ENCODE assay signal across 8 cellular contexts in the genomic region with DNA sequence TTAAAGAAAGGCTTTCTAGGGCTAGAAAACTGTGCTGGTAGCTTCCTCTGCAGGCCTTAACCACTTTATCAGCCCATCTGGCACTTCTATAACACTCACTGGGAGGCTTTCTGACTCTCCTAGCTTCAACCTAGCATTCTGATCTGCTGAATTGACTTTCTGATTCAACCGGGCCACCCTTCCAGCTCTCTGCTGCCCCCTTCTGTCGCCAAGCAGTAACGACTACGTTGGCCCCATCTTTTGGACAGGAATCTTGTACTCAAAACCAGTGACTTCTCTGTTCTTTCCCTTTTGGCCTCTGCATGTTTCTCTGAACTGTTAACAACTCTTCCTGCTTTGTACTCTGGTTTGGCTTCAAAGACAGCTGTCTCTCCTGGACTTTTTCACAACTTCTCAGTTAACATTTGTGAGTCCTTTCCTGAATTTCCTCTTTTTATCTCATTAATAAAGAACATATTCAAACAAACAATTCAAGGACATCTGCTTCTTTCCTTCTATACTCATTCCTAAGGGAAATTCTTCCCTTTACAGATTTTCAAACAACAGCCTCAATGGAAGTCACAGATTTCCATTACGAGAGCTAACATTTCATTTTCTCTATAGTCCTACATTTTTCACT. TPM values are rescaled to one million over a fixed set of nuclear protein-coding genes. Genes with fewer than 3 reads are reported as not detected.
DNase-seq lines count a peak whose midpoint lies in the region; ATAC-seq lines count a peak whose summit lies in the region.

No MANE protein-coding gene starts in this region.

- no peaks in the 10 kb centered on the region for H3K9me3 ChIP-seq in CD4-positive, CD25-positive, alpha-beta regulatory T cell (ENCODE audit: control insufficient read depth in 2 of 2, low read length in 2 of 2)
- H3K9me3 ChIP-seq in effector memory CD4-positive, alpha-beta T cell (ENCODE audit: control insufficient read depth, low read length) = no peaks in the 10 kb centered on the region

- H3K23ac ChIP-seq in mesendoderm (ENCODE audit: low read length) = no peak overlapping the region

- H3K27me3 ChIP-seq in CD4-positive, CD25-positive, alpha-beta regulatory T cell (ENCODE audit: control insufficient read depth, insufficient read depth, low read length) = peaks cover 8% of the 10 kb centered on the region
- H3K27me3 ChIP-seq in effector memory CD4-positive, alpha-beta T cell (replicated peaks; ENCODE audit: control insufficient read depth, insufficient read depth, low read length, poor library complexity, severe bottlenecking) = no peaks in the 10 kb centered on the region
- no peaks in the 10 kb centered on the region for H3K27me3 ChIP-seq in mesendoderm (ENCODE audit: insufficient read depth, low read length, poor library complexity)

- no peaks in the 10 kb centered on the region for H3K36me3 ChIP-seq in CD4-positive, CD25-positive, alpha-beta regulatory T cell (ENCODE audit: control insufficient read depth, insufficient read depth, low read length)
- no peaks in the 10 kb centered on the region for H3K36me3 ChIP-seq in effector memory CD4-positive, alpha-beta T cell (ENCODE audit: control insufficient read depth, insufficient read depth, low read length)
- no peaks in the 10 kb centered on the region for H3K36me3 ChIP-seq in mesendoderm (ENCODE audit: control insufficient read depth, insufficient read depth, low read length)

- peak; percentile 73 to 78 for ATAC-seq in CD4-positive, CD25-positive, alpha-beta regulatory T cell (ENCODE audit: low read depth in 2 of 2)
- ATAC-seq in GM19043 (IDR thresholded peaks at IDR 0.05; ENCODE audit: low read depth, unreplicated experiment) = peak; percentile 71
- ATAC-seq in HG03342 (IDR thresholded peaks at IDR 0.05; ENCODE audit: unreplicated experiment) = peak; percentile 89

- peaks cover 0 to 2% (median 0%) of the 10 kb centered on the region in 4 donors for H3K4me1 Mint-ChIP-seq in CD4-positive, CD25-positive, alpha-beta regulatory T cell
- H3K4me1 Mint-ChIP-seq in activated CD4-positive, alpha-beta memory T cell treated with anti-CD3 and anti-CD28 coated beads for 36 hours (ENCODE audit: low read depth) = no peaks in the 10 kb centered on the region

- H3K9ac ChIP-seq in mesendoderm (ENCODE audit: low read length) = no peak overlapping the region

- H3K27me3 Mint-ChIP-seq in CD4-positive, CD25-positive, alpha-beta regulatory T cell = peaks cover 20% of the 10 kb centered on the region
- H3K27me3 Mint-ChIP-seq in activated CD4-positive, alpha-beta memory T cell treated with anti-CD3 and anti-CD28 coated beads for 36 hours = peaks cover 6% of the 10 kb centered on the region

- no peak overlapping the region for H2BK15ac ChIP-seq in mesendoderm (replicated peaks; ENCODE audit: low read depth)

- POLR2A ChIA-PET in activated CD4-positive, alpha-beta memory T cell treated with anti-CD3 and anti-CD28 coated beads for 36 hours (lab: Charles Lee) = no interaction called here

- H2BK120ac ChIP-seq in mesendoderm (ENCODE audit: low read depth, low read length) = no peak overlapping the region

- H3K9me3 Mint-ChIP-seq in CD4-positive, CD25-positive, alpha-beta regulatory T cell = peaks cover 0 to 1% (median 0%) of the 10 kb centered on the region in 7 donors
- H3K9me3 Mint-ChIP-seq in activated CD4-positive, alpha-beta memory T cell treated with anti-CD3 and anti-CD28 coated beads for 36 hours = no peaks in the 10 kb centered on the region

- no peak overlapping the region for H3K4me3 ChIP-seq in CD4-positive, CD25-positive, alpha-beta regulatory T cell (ENCODE audit: low read depth, low read length)
- H3K4me3 ChIP-seq in effector memory CD4-positive, alpha-beta T cell (ENCODE audit: insufficient read depth, low read depth, low read length, poor library complexity, severe bottlenecking) = no peak overlapping the region
- no peak overlapping the region for H3K4me3 ChIP-seq in mesendoderm (ENCODE audit: low read length)

- H2AK5ac ChIP-seq in mesendoderm (ENCODE audit: low read length) = no peak overlapping the region

- no peak overlapping the region for H3K4ac ChIP-seq in mesendoderm (ENCODE audit: low read depth, low read length)

- no peak overlapping the region for H3K27ac ChIP-seq in CD4-positive, CD25-positive, alpha-beta regulatory T cell (ENCODE audit: insufficient read depth, low read length, poor library complexity, severe bottlenecking)
- no peak overlapping the region for H3K27ac ChIP-seq in effector memory CD4-positive, alpha-beta T cell (ENCODE audit: insufficient read depth, low read length, poor library complexity, severe bottlenecking)
- H3K27ac ChIP-seq in mesendoderm (ENCODE audit: low read depth, low read length) = no peak overlapping the region

- H3K4me3 Mint-ChIP-seq in CD4-positive, CD25-positive, alpha-beta regulatory T cell = no peak overlapping the region
- no peak overlapping the region for H3K4me3 Mint-ChIP-seq in activated CD4-positive, alpha-beta memory T cell treated with anti-CD3 and anti-CD28 coated beads for 36 hours

- no peak overlapping the region for H3K4me2 ChIP-seq in mesendoderm (ENCODE audit: low read length)

- H3K4me1 ChIP-seq in CD4-positive, CD25-positive, alpha-beta regulatory T cell (ENCODE audit: control insufficient read depth, insufficient read depth, low read length, poor library complexity, severe bottlenecking) = no peaks in the 10 kb centered on the region
- H3K4me1 ChIP-seq in effector memory CD4-positive, alpha-beta T cell (ENCODE audit: control insufficient read depth, insufficient read depth, low read length, poor library complexity, severe bottlenecking) = no peaks in the 10 kb centered on the region
- H3K4me1 ChIP-seq in mesendoderm (ENCODE audit: control insufficient read depth, low read depth, low read length) = no peaks in the 10 kb centered on the region

- peak; percentile 33 to 73 (median 51) for DNase-seq in CD4-positive, CD25-positive, alpha-beta regulatory T cell
- DNase-seq in NCI-H69 (lab: John Stamatoyannopoulos, UW) (peak; percentile 72), mesendoderm (peak; percentile 83)
- DNase-seq in activated CD4-positive, alpha-beta memory T cell treated with anti-CD3 and anti-CD28 coated beads for 36 hours = peak; percentile 77
- DNase-seq in effector memory CD4-positive, alpha-beta T cell = peak; percentile 15 to 28 (median 25)
- peak; percentile 28 for DNase-seq in stimulated activated CD8-positive, alpha-beta memory T cell treated with anti-CD3 and anti-CD28 coated beads, Interleukin-4, amount 100 ng/mL, for 24 hours (ENCODE audit: low read depth)

- no peaks in the 10 kb centered on the region for H3K79me1 ChIP-seq in mesendoderm (ENCODE audit: low read length)

- no peaks in the 10 kb centered on the region for H3K79me2 ChIP-seq in mesendoderm (ENCODE audit: control insufficient read depth, insufficient read depth, low read length)

- no peak overlapping the region for H3K18ac ChIP-seq in mesendoderm (ENCODE audit: low read length)

- no peak overlapping the region for H3K56ac ChIP-seq in mesendoderm (ENCODE audit: low read length)

- no peak overlapping the region for H3K27ac Mint-ChIP-seq in CD4-positive, CD25-positive, alpha-beta regulatory T cell
- H3K27ac Mint-ChIP-seq in activated CD4-positive, alpha-beta memory T cell treated with anti-CD3 and anti-CD28 coated beads for 36 hours = no peak overlapping the region

- no peak overlapping the region for H4K5ac ChIP-seq in mesendoderm (ENCODE audit: low read length)

- no peak overlapping the region for H4K8ac ChIP-seq in mesendoderm (ENCODE audit: low read depth, low read length)

- no CpG with 5 or more reads among the region's 5 CpGs for WGBS in mesendoderm (ENCODE audit: extremely low coverage, insufficient coverage, low lambda C conversion rate)

- H3K36me3 Mint-ChIP-seq in CD4-positive, CD25-positive, alpha-beta regulatory T cell = no peaks in the 10 kb centered on the region
- no peaks in the 10 kb centered on the region for H3K36me3 Mint-ChIP-seq in activated CD4-positive, alpha-beta memory T cell treated with anti-CD3 and anti-CD28 coated beads for 36 hours

- CTCF ChIA-PET in activated CD4-positive, alpha-beta memory T cell treated with anti-CD3 and anti-CD28 coated beads for 36 hours (lab: Charles Lee) = interaction anchor here (0.6 to 8.7 kb wide), 39 partner anchors 11 to 645 kb away, joined by 3 to 175 read pairs (median 4); a partner anchor contains a TSS

- intact Hi-C loops in activated CD4-positive, alpha-beta memory T cell treated with anti-CD3 and anti-CD28 coated beads for 36 hours (cut with micrococcal nuclease) = loop anchor here (1.0 to 2.0 kb wide), 3 partner anchors 43 to 148 kb away; a partner anchor contains a TSS

- H2BK5ac ChIP-seq in mesendoderm (ENCODE audit: low read length) = no peak overlapping the region

RNA-seq across cellular contexts. Expression of a gene that starts 43.9 kb away (rescaled TPM):
- 10.1 TPM for total RNA-seq in CD4-positive, CD25-positive, alpha-beta regulatory T cell
- polyA plus RNA-seq in CD4-positive, CD25-positive, alpha-beta regulatory T cell = 1 to 10 TPM; 3.1 to 5.3 (median 3.5) TPM
- 1 to 10 TPM; 9.0 to 9.2 TPM for total RNA-seq in activated CD4-positive, alpha-beta memory T cell treated with anti-CD3 and anti-CD28 coated beads for 36 hours
- 16.8 TPM for polyA plus RNA-seq in mesendoderm (2013, experiment 1 of 2)
- polyA plus RNA-seq in mesendoderm (2013, experiment 2 of 2) = 17.0 TPM

Comparison
In these comparisons a context has a peak if more than half of its experiments do, and no peak if none do; other contexts are left out.
1. DNase-seq: peak in every context shown above with its lines; median percentile 83 in mesendoderm; 77 in activated CD4-positive, alpha-beta memory T cell treated with anti-CD3 and anti-CD28 coated beads for 36 hours; 72 in NCI-H69; 51 in CD4-positive, CD25-positive, alpha-beta regulatory T cell; 28 in stimulated activated CD8-positive, alpha-beta memory T cell treated with anti-CD3 and anti-CD28 coated beads, Interleukin-4, amount 100 ng/mL, for 24 hours; 25 in effector memory CD4-positive, alpha-beta T cell.